Comparison of ENCODE assay signal across 1 cellular context in genomic region chr14:91889477-91890211, GRCh38.
TF ChIP-seq lines count a peak whose summit lies in the region.

No MANE protein-coding gene starts in this region.

TF ChIP-seq in SK-N-SH, 30 proteins besides CTCF, POLR2A, EP300 and RAD21 (continued from another document):
- TF ChIP-seq USF2 (IDR thresholded peaks at IDR 0.05; ENCODE audit: borderline replicate concordance, low read depth, low read length): no peak
- TF ChIP-seq GABPA (IDR thresholded peaks at IDR 0.05; ENCODE audit: low read depth): no peak
- TF ChIP-seq MXI1 (IDR thresholded peaks at IDR 0.05; ENCODE audit: low read depth, low read length): no peak
- TF ChIP-seq MEF2A (IDR thresholded peaks at IDR 0.05; ENCODE audit: borderline replicate concordance, low read depth): no peak
- no peak for TF ChIP-seq IRF3 (IDR thresholded peaks at IDR 0.05; ENCODE audit: low read depth, low read length)
- TF ChIP-seq SMC3 (IDR thresholded peaks at IDR 0.05; ENCODE audit: low read depth, low read length): no peak
- no peak for TF ChIP-seq TAF1 (IDR thresholded peaks at IDR 0.05; ENCODE audit: borderline replicate concordance, low read depth, low read length)
- no peak for TF ChIP-seq SIN3A (IDR thresholded peaks at IDR 0.05; ENCODE audit: borderline replicate concordance, low read depth, low read length)
- no peak for TF ChIP-seq GATA2 (CRISPR knock-in tag; IDR thresholded peaks at IDR 0.05)
TF ChIP-seq in SK-N-SH: peak in this region for 0.
